In genomic region chr1:113014508-113014907, GRCh38 we compare ENCODE assay signal across 9 cellular contexts.
"Had no signal": no experiment of that assay in that cellular context is flagged by ENCODE, and none has a peak within 500 bp of the region (broad histone marks: within the 10 kb centered on the region; RNA-seq: fewer than 3 reads in every experiment).

No MANE protein-coding gene starts in this region.

- H3K4me1 ChIP-seq: HAP-1 had no signal

- DNase-seq: H7, HFFc6, IMR-90, KBM-7 had no signal

- H3K27ac ChIP-seq: HL-60, KMS-11 had no signal

- H3K4me2 ChIP-seq: GM23338, KMS-11 had no signal

- H3K9ac ChIP-seq: KMS-11 had no signal

- H3K4me3 ChIP-seq: GM23338, HAP-1 had no signal

- H2AFZ ChIP-seq: GM23338 had no signal

- ATAC-seq: GM23338, HCT116 had no signal

- H3K9me3 ChIP-seq: HAP-1 had no signal

- H3K36me3 ChIP-seq: HAP-1 had no signal
